1 cellular context compared by ENCODE assay signal in the genomic region with DNA sequence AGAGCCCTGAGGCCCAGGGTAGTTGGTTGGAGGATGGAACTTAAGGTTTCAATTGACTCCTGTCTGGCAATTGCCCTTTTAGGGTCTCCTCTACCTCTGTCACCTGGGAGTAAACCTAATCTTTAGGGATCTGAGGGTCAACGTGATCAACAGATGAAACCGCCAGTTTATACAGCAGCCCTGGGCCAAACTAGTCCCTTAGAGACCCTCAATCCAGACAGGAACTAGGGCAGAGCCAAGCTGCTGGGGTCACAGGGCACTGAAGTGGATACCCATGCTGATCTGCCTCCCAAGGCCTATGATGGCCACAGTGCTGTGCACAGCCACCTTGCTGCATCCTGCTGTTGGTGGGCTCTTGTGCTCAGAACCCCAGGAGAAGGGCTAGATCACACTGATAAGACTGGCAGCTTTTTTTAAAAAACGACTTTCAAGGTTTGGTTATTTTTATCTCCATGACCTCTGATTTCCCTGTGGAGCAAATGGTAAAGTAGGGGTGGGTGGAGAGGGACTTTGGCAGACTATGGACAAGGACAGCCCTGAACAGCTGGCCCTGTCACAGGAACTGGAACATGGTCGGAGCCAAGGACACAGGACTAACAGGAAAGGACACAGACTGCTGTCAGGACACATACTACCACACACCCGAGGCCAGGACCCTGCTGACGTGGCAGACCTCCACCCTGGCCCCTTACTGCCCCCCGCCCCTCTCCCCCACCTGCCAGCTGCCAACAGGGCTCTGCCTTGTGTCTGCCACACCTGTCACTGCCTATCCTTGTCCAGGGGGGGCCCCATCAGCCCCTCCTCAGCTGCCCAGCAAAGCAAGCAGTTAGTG.
TF ChIP-seq lines count a peak whose summit lies in the region.

No MANE protein-coding gene starts in this region.

TF ChIP-seq in WTC11, 78 proteins besides CTCF, POLR2A, EP300 and RAD21 (continued from another document):
- TF ChIP-seq ZNF532 (CRISPR knock-in tag; IDR thresholded peaks at IDR 0.05; ENCODE audit: borderline replicate concordance) (no peak), ELF4 (CRISPR knock-in tag; IDR thresholded peaks at IDR 0.05; ENCODE audit: low read depth) (no peak), ZSCAN18 (CRISPR knock-in tag; IDR thresholded peaks at IDR 0.05) (no peak), E2F5 (CRISPR knock-in tag; IDR thresholded peaks at IDR 0.05) (no peak), ZNF219 (CRISPR knock-in tag; IDR thresholded peaks at IDR 0.05; ENCODE audit: borderline replicate concordance) (no peak)
- TF ChIP-seq, protein P1, sequence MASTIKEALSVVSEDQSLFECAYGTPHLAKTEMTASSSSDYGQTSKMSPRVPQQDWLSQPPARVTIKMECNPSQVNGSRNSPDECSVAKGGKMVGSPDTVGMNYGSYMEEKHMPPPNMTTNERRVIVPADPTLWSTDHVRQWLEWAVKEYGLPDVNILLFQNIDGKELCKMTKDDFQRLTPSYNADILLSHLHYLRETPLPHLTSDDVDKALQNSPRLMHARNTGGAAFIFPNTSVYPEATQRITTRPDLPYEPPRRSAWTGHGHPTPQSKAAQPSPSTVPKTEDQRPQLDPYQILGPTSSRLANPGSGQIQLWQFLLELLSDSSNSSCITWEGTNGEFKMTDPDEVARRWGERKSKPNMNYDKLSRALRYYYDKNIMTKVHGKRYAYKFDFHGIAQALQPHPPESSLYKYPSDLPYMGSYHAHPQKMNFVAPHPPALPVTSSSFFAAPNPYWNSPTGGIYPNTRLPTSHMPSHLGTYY (CRISPR knock-in tag; IDR thresholded peaks at IDR 0.05): no peak
